Comparison of ENCODE assay signal across 24 cellular contexts in genomic region chr16:68190099-68190498, GRCh38. TPM values are rescaled to one million over a fixed set of nuclear protein-coding genes. Genes with fewer than 3 reads are reported as not detected.
DNase-seq lines count a peak whose midpoint lies in the region; ATAC-seq lines count a peak whose summit lies in the region.
"Had no signal": no experiment of that assay in that cellular context is flagged by ENCODE, and none has a peak within 500 bp of the region (broad histone marks: within the 10 kb centered on the region; RNA-seq: fewer than 3 reads in every experiment).

No MANE protein-coding gene starts in this region.

- no peaks in the 10 kb centered on the region for H3K9me3 ChIP-seq in Karpas-422 (ENCODE audit: low read length)
- H3K9me3 ChIP-seq: colonic mucosa, gastroesophageal sphincter, prostate gland, sigmoid colon, suprapubic skin had no signal

- no peak overlapping the region for H2AFZ ChIP-seq in Karpas-422 (ENCODE audit: low read length)
- H2AFZ ChIP-seq: PC-9 had no signal

- H3K4me1 ChIP-seq in Karpas-422 (ENCODE audit: low read length) = peaks cover 38% of the 10 kb centered on the region
- H3K4me1 ChIP-seq: colonic mucosa, gastroesophageal sphincter, prostate gland, sigmoid colon, suprapubic skin had no signal

- no peaks in the 10 kb centered on the region for H3K9me2 ChIP-seq in Karpas-422 (replicated peaks; ENCODE audit: insufficient read depth, low read length)

- in situ Hi-C loops in SK-MEL-5 (cut with HindIII; ENCODE audit: low pct_unique_long_range_greater_than_20kb, low sequenced_read_pairs) = no loop called here

- no peak overlapping the region for H3K4me3 Mint-ChIP-seq in stimulated activated naive B cell treated with anti-CD40 and anti-IgM and Interleukin-4, amounts not matched to agents 10 μg/mL and 1 μg/mL and 100 μg/mL, for 72 hours
- H3K4me3 Mint-ChIP-seq: activated B cell treated with CpG ODN at 0.5 μM for 24 hours; CD4-positive, CD25-positive, alpha-beta regulatory T cell; immature natural killer cell; stimulated activated memory B cell treated with anti-CD40 and anti-IgM and Interleukin-4, amounts not matched to agents 10 μg/mL and 1 μg/mL and 100 μg/mL, for 72 hours had no signal

- H4K20me1 ChIP-seq in Karpas-422 (ENCODE audit: insufficient read depth, low read depth, low read length) = no peaks in the 10 kb centered on the region

- peaks cover 16% of the 10 kb centered on the region for H3K36me3 ChIP-seq in Karpas-422 (ENCODE audit: insufficient read depth, low read length)
- H3K36me3 ChIP-seq: colonic mucosa had no signal

- H3K27me3 Mint-ChIP-seq in stimulated activated naive B cell treated with anti-CD40 and anti-IgM and Interleukin-4, amounts not matched to agents 10 μg/mL and 1 μg/mL and 100 μg/mL, for 72 hours = no peaks in the 10 kb centered on the region
- H3K27me3 Mint-ChIP-seq: activated B cell treated with CpG ODN at 0.5 μM for 24 hours; CD4-positive, CD25-positive, alpha-beta regulatory T cell; stimulated activated memory B cell treated with anti-CD40 and anti-IgM and Interleukin-4, amounts not matched to agents 10 μg/mL and 1 μg/mL and 100 μg/mL, for 72 hours had no signal

- no peak for DNase-seq in Karpas-422
- peak; percentile 35 for DNase-seq in SK-MEL-5 (ENCODE audit: low read depth, low spot score)
- peak; percentile 18 for DNase-seq in fibroblast of peridontal ligament (ENCODE audit: extremely low read depth)
- DNase-seq in substantia nigra (lab: John Stamatoyannopoulos, UW) = no peak
- no peak for DNase-seq in stimulated activated naive B cell treated with anti-CD40 and anti-IgM and Interleukin-4, amounts not matched to agents 10 μg/mL and 1 μg/mL and 100 μg/mL, for 72 hours
- DNase-seq in NCI-H2171 treated with DMSO at 0.1 percent for 48 hours (lab: John Stamatoyannopoulos, UW) = no peak
- DNase-seq: activated B cell treated with CpG ODN at 0.5 μM for 24 hours; activated CD4-positive, alpha-beta T cell treated with anti-CD3 and anti-CD28 coated beads, Interleukin-2, amount 50 U/mL, for 48 hours; activated naive CD4-positive, alpha-beta T cell treated with Interleukin-2 at 50 U/mL for 16 hours; amniotic stem cell; CD4-positive, CD25-positive, alpha-beta regulatory T cell; colonic mucosa; immature natural killer cell; mesendoderm; NCI-H1436; PC-9; sigmoid colon; stimulated activated CD4-positive, alpha-beta T cell treated with anti-CD3 and anti-CD28 coated beads, Interleukin-4, amount 100 ng/mL, for 4 hours had no signal

- no peak overlapping the region for H3K27ac Mint-ChIP-seq in stimulated activated naive B cell treated with anti-CD40 and anti-IgM and Interleukin-4, amounts not matched to agents 10 μg/mL and 1 μg/mL and 100 μg/mL, for 72 hours
- H3K27ac Mint-ChIP-seq: activated B cell treated with CpG ODN at 0.5 μM for 24 hours; CD4-positive, CD25-positive, alpha-beta regulatory T cell; stimulated activated memory B cell treated with anti-CD40 and anti-IgM and Interleukin-4, amounts not matched to agents 10 μg/mL and 1 μg/mL and 100 μg/mL, for 72 hours had no signal

- H3K4me1 Mint-ChIP-seq in stimulated activated naive B cell treated with anti-CD40 and anti-IgM and Interleukin-4, amounts not matched to agents 10 μg/mL and 1 μg/mL and 100 μg/mL, for 72 hours = peaks cover 4 to 5% of the 10 kb centered on the region in 2 donors
- H3K4me1 Mint-ChIP-seq: activated B cell treated with CpG ODN at 0.5 μM for 24 hours had no signal

- no peaks in the 10 kb centered on the region for H3K9me3 Mint-ChIP-seq in stimulated activated naive B cell treated with anti-CD40 and anti-IgM and Interleukin-4, amounts not matched to agents 10 μg/mL and 1 μg/mL and 100 μg/mL, for 72 hours
- H3K9me3 Mint-ChIP-seq: activated B cell treated with CpG ODN at 0.5 μM for 24 hours; CD4-positive, CD25-positive, alpha-beta regulatory T cell; immature natural killer cell; stimulated activated memory B cell treated with anti-CD40 and anti-IgM and Interleukin-4, amounts not matched to agents 10 μg/mL and 1 μg/mL and 100 μg/mL, for 72 hours had no signal

- H3K4me3 ChIP-seq in Karpas-422 (ENCODE audit: low read length) = no peak overlapping the region
- H3K4me3 ChIP-seq: colonic mucosa, gastroesophageal sphincter, PC-9, prostate gland, sigmoid colon, suprapubic skin had no signal

- H3K9ac ChIP-seq in Karpas-422 (ENCODE audit: low read length) = no peak overlapping the region

- H3K27me3 ChIP-seq in Karpas-422 (ENCODE audit: low read length) = no peaks in the 10 kb centered on the region
- H3K27me3 ChIP-seq: colonic mucosa, gastroesophageal sphincter, sigmoid colon, suprapubic skin had no signal

- H3K36me3 Mint-ChIP-seq in stimulated activated naive B cell treated with anti-CD40 and anti-IgM and Interleukin-4, amounts not matched to agents 10 μg/mL and 1 μg/mL and 100 μg/mL, for 72 hours = peaks cover 31 to 48% of the 10 kb centered on the region in 2 donors

- H3K4me2 ChIP-seq in Karpas-422 (ENCODE audit: low read depth, low read length, poor library complexity, severe bottlenecking) = no peak overlapping the region
- H3K4me2 ChIP-seq: PC-9 had no signal

- H3K79me2 ChIP-seq in Karpas-422 (ENCODE audit: low read length) = peaks cover 30% of the 10 kb centered on the region

- no peak for ATAC-seq in GM19035 (IDR thresholded peaks at IDR 0.05; ENCODE audit: unreplicated experiment)
- ATAC-seq in stimulated activated naive B cell treated with anti-CD40 and anti-IgM and Interleukin-4, amounts not matched to agents 10 μg/mL and 1 μg/mL and 100 μg/mL, for 72 hours (replicated peaks) = no peak
- ATAC-seq: gastroesophageal sphincter; Right ventricle myocardium inferior; stimulated activated memory B cell treated with anti-CD40 and anti-IgM and Interleukin-4, amounts not matched to agents 10 μg/mL and 1 μg/mL and 100 μg/mL, for 72 hours had no signal

- H3K27ac ChIP-seq in Karpas-422 (ENCODE audit: low read length) = peak overlapping the region; percentile 60; the same call in 1 of the 2 replicates
- peak overlapping the region; percentile 70 for H3K27ac ChIP-seq in substantia nigra (ENCODE audit: low read depth, low read length, poor library complexity, severe bottlenecking)
- H3K27ac ChIP-seq: colonic mucosa, gastroesophageal sphincter, PC-9, prostate gland, sigmoid colon, suprapubic skin had no signal

RNA-seq across cellular contexts. Expression of gene ESRP2, which starts 45.8 kb away (rescaled TPM):
- not detected in 2 replicates for total RNA-seq in Karpas-422 (2014; rRNA removed; shearing (Covaris generic); ENCODE audit: low replicate concordance)
- total RNA-seq in SK-MEL-5 (2014; rRNA removed; shearing (Covaris generic)) = 0.11 TPM in 1 of 2 replicates, not detected in the other
- polyA plus RNA-seq in SK-MEL-5 (2015; cell fraction: cytosol; rRNA removed) = 0.87 TPM in 1 of 2 replicates, not detected in the other
- 0.33 TPM in 1 of 2 replicates, not detected in the other for polyA plus RNA-seq in SK-MEL-5 (2015; cell fraction: nucleus; rRNA removed)
- total RNA-seq: CD4-positive, CD25-positive, alpha-beta regulatory T cell had no signal

RNA-seq across cellular contexts. Expression of gene PLA2G15, which starts 55.1 kb away (rescaled TPM):
- total RNA-seq in Karpas-422 (2014; rRNA removed; shearing (Covaris generic); ENCODE audit: low replicate concordance) = 8.7 and 14.3 TPM in 2 replicates
- 13.5 and 15.0 TPM in 2 replicates for total RNA-seq in SK-MEL-5 (2014; rRNA removed; shearing (Covaris generic))
- polyA plus RNA-seq in SK-MEL-5 (2015; cell fraction: cytosol; rRNA removed) = 19.2 and 20.3 TPM in 2 replicates
- polyA plus RNA-seq in SK-MEL-5 (2015; cell fraction: nucleus; rRNA removed) = 10.9 and 19.9 TPM in 2 replicates

Comparison
In these comparisons a context has a peak if more than half of its experiments do, and no peak if none do; other contexts are left out.
1. DNase-seq: peak in SK-MEL-5 (single experiment) and fibroblast of peridontal ligament (single experiment); none in Karpas-422 (single experiment), substantia nigra (0 of 49), stimulated activated naive B cell treated with anti-CD40 and anti-IgM and Interleukin-4, amounts not matched to agents 10 μg/mL and 1 μg/mL and 100 μg/mL, for 72 hours (single experiment) and NCI-H2171 treated with DMSO at 0.1 percent for 48 hours (single experiment).